8 cellular contexts compared by ENCODE assay signal in genomic region chr20:38926934-38927616, GRCh38. TPM values are rescaled to one million over a fixed set of nuclear protein-coding genes. Genes with fewer than 3 reads are reported as not detected.
DNase-seq lines count a peak whose midpoint lies in the region; ATAC-seq and TF ChIP-seq lines count a peak whose summit lies in the region.

No MANE protein-coding gene starts in this region.

- no peaks in the 10 kb centered on the region for H3K36me3 ChIP-seq in adrenal gland (replicated peaks in 1 of 2)

- TF ChIP-seq CTCF in type B pancreatic cell (conservative IDR thresholded peaks at IDR 0.05): no peak
- no peak for TF ChIP-seq CTCF in adrenal gland (IDR thresholded peaks at IDR 0.05)

- 13 to 30% (median 18%) methylated on average over 9 to 27 of the region's 27 CpGs for WGBS in adrenal gland, 4 donors

- H3K4me1 ChIP-seq in adrenal gland (replicated peaks in 1 of 2): peaks cover 10% of the 10 kb centered on the region in 2 donors

- intact Hi-C loops in adrenal gland (cut with DNase I): loop anchor here (5.0 kb wide), 1 partner anchor 120 kb away; no protein-coding TSS in a partner anchor

- H3K27me3 Mint-ChIP-seq in type B pancreatic cell: no peaks in the 10 kb centered on the region

- no peaks in the 10 kb centered on the region for H3K27me3 ChIP-seq in adrenal gland

- TF ChIP-seq POLR2A in adrenal gland (IDR thresholded peaks at IDR 0.05): no peak

- peak; percentile 52 for DNase-seq in NCI-H146 (lab: John Stamatoyannopoulos, UW)
- no peak for DNase-seq in NCI-H146 treated with DMSO at 0.1 percent for 48 hours (lab: John Stamatoyannopoulos, UW; ENCODE audit: unreplicated experiment)
- no peak for DNase-seq in activated naive CD4-positive, alpha-beta T cell treated with anti-CD3 and anti-CD28 coated beads, Interleukin-2, amount 50 U/mL, for 72 hours (ENCODE audit: low spot score in 2 of 2)
- DNase-seq in kidney tubule cell (ENCODE audit: low spot score): peak; percentile 28
- DNase-seq in type B pancreatic cell (ENCODE audit: extremely low spot score, unreplicated experiment): peak; percentile 68
- DNase-seq in adrenal gland: no peak

- peak overlapping the region; percentile 87 to 95 for H3K27ac Mint-ChIP-seq in activated naive CD4-positive, alpha-beta T cell treated with anti-CD3 and anti-CD28 coated beads, Interleukin-2, amount 50 U/mL, for 72 hours
- peak overlapping the region; percentile 73 for H3K27ac Mint-ChIP-seq in type B pancreatic cell

- H3K9me3 Mint-ChIP-seq in activated naive CD4-positive, alpha-beta T cell treated with anti-CD3 and anti-CD28 coated beads, Interleukin-2, amount 50 U/mL, for 72 hours: no peaks in the 10 kb centered on the region
- H3K9me3 Mint-ChIP-seq in type B pancreatic cell: no peaks in the 10 kb centered on the region

- ATAC-seq in HG03025 (IDR thresholded peaks at IDR 0.05; ENCODE audit: low FRiP score, unreplicated experiment) (peak; percentile 5), HG03565 (IDR thresholded peaks at IDR 0.05; ENCODE audit: unreplicated experiment) (no peak)
- ATAC-seq in activated naive CD4-positive, alpha-beta T cell treated with anti-CD3 and anti-CD28 coated beads, Interleukin-2, amount 50 U/mL, for 72 hours: peak in 1 of 2 donors; percentile 2

- H3K4me1 Mint-ChIP-seq in type B pancreatic cell (ENCODE audit: unreplicated experiment): peaks cover 20% of the 10 kb centered on the region

- no peaks in the 10 kb centered on the region for H3K9me3 ChIP-seq in adrenal gland (replicated peaks in 1 of 3)

- H3K4me3 ChIP-seq in adrenal gland: peak overlapping the region in 2 of 4 donors; percentile 49 to 55

- no peak overlapping the region for H3K27ac ChIP-seq in adrenal gland

- peak overlapping the region; percentile 91 for H3K4me3 Mint-ChIP-seq in type B pancreatic cell

- H3K36me3 Mint-ChIP-seq in activated naive CD4-positive, alpha-beta T cell treated with anti-CD3 and anti-CD28 coated beads, Interleukin-2, amount 50 U/mL, for 72 hours: peaks cover 6 to 9% of the 10 kb centered on the region in 2 donors
- H3K36me3 Mint-ChIP-seq in type B pancreatic cell: no peaks in the 10 kb centered on the region

RNA-seq across cellular contexts. Expression of gene FAM83D, which starts 0.9 kb away (rescaled TPM):
- 10 to 100 TPM; 14.5 to 18.4 TPM for total RNA-seq in activated naive CD4-positive, alpha-beta T cell treated with anti-CD3 and anti-CD28 coated beads, Interleukin-2, amount 50 U/mL, for 72 hours
- total RNA-seq in type B pancreatic cell (ENCODE audit: low replicate concordance): 11.7 and 23.1 TPM in 2 replicates
- total RNA-seq in adrenal gland: 1 to 10 TPM in 2 of 8 donors, under 1 TPM in 5, not detected in 1; 0.14 to 2.0 (median 0.69) TPM
- 1 to 10 TPM in 1 of 3 donors, under 1 TPM in 2; 0.17 to 1.1 (median 0.72) TPM for polyA plus RNA-seq in adrenal gland

RNA-seq across cellular contexts. Expression of gene DHX35, which starts 35.1 kb away (rescaled TPM):
- 10 to 100 TPM; 11.6 to 12.1 TPM for total RNA-seq in activated naive CD4-positive, alpha-beta T cell treated with anti-CD3 and anti-CD28 coated beads, Interleukin-2, amount 50 U/mL, for 72 hours
- total RNA-seq in type B pancreatic cell (ENCODE audit: low replicate concordance): 7.1 and 14.0 TPM in 2 replicates
- total RNA-seq in adrenal gland: 10 to 100 TPM in 2 of 8 donors, 1 to 10 TPM in 6; 3.2 to 12.7 (median 8.8) TPM
- 1 to 10 TPM; 6.3 to 7.5 (median 6.6) TPM for polyA plus RNA-seq in adrenal gland

Comparison
In these comparisons a context has a peak if more than half of its experiments do, and no peak if none do; other contexts are left out.
1. DNase-seq: peak in NCI-H146 (single experiment), kidney tubule cell (single experiment) and type B pancreatic cell (single experiment); none in NCI-H146 treated with DMSO at 0.1 percent for 48 hours (single experiment), activated naive CD4-positive, alpha-beta T cell treated with anti-CD3 and anti-CD28 coated beads, Interleukin-2, amount 50 U/mL, for 72 hours (0 of 2) and adrenal gland (0 of 7).